ENCODE assay signal across 8 cellular contexts in genomic region chr3:49121244-49121671, GRCh38. TPM values are rescaled to one million over a fixed set of nuclear protein-coding genes. Genes with fewer than 3 reads are reported as not detected.
DNase-seq lines count a peak whose midpoint lies in the region; ATAC-seq and TF ChIP-seq lines count a peak whose summit lies in the region.

No MANE protein-coding gene starts in this region.

- peak overlapping the region; percentile 98 for H3K9ac ChIP-seq in Karpas-422 (ENCODE audit: low read length)
- H3K9ac ChIP-seq in neural cell (ENCODE audit: low read length): peak overlapping the region; percentile 97

- peaks cover 21% of the 10 kb centered on the region for H3K36me3 ChIP-seq in Karpas-422 (ENCODE audit: insufficient read depth, low read length)
- H3K36me3 ChIP-seq in neural cell (ENCODE audit: insufficient read depth, low read length): no peaks in the 10 kb centered on the region

- peak overlapping the region; percentile 93 for H3K4me2 ChIP-seq in Karpas-422 (ENCODE audit: low read depth, low read length, poor library complexity, severe bottlenecking)
- no peak overlapping the region for H3K4me2 ChIP-seq in neural cell (ENCODE audit: low read length)

- TF ChIP-seq CTCF in AG10803 (conservative IDR thresholded peaks at IDR 0.05; ENCODE audit: low read length): no peak
- TF ChIP-seq CTCF in choroid plexus epithelial cell (conservative IDR thresholded peaks at IDR 0.05; ENCODE audit: low read depth, low read length): no peak
- no peak for TF ChIP-seq CTCF in neural cell (IDR thresholded peaks at IDR 0.05; ENCODE audit: poor library complexity, severe bottlenecking)

- TF ChIP-seq RAD21 in neural cell (conservative IDR thresholded peaks at IDR 0.05): no peak

- H3K4me1 ChIP-seq in Karpas-422 (ENCODE audit: low read length): peaks cover 22% of the 10 kb centered on the region

- H3K4me3 ChIP-seq in AG10803 (ENCODE audit: low read length) (peak overlapping the region; percentile 95), Karpas-422 (ENCODE audit: low read length) (peak overlapping the region; percentile 90; the same call in 1 of the 2 replicates), choroid plexus epithelial cell (ENCODE audit: low read depth, low read length) (peak overlapping the region; percentile 98), neural cell (ENCODE audit: low read length) (peak overlapping the region; percentile 100)

- peaks cover 5% of the 10 kb centered on the region; the same call in 1 of the 2 replicates for H4K20me1 ChIP-seq in Karpas-422 (ENCODE audit: insufficient read depth, low read depth, low read length)
- no peaks in the 10 kb centered on the region for H4K20me1 ChIP-seq in neural cell (ENCODE audit: insufficient read depth)

- H3K27me3 ChIP-seq in Karpas-422 (ENCODE audit: low read length) (no peaks in the 10 kb centered on the region), neural cell (ENCODE audit: insufficient read depth, low read depth, low read length) (no peaks in the 10 kb centered on the region)

- TF ChIP-seq EP300 in neural cell (conservative IDR thresholded peaks at IDR 0.05; ENCODE audit: poor library complexity, severe bottlenecking): no peak

- ATAC-seq in GM21717 (IDR thresholded peaks at IDR 0.05; ENCODE audit: unreplicated experiment): no peak
- no peak for ATAC-seq in HG03095 (IDR thresholded peaks at IDR 0.05; ENCODE audit: unreplicated experiment)

- H2AFZ ChIP-seq in Karpas-422 (ENCODE audit: low read length) (0 out of 2 replicates have a peak overlapping the region, but pooled peaks have one; percentile 28), neural cell (ENCODE audit: low read depth, low read length) (peak overlapping the region; percentile 73)

- DNase-seq in AG10803 (ENCODE audit: low read depth) (no peak), Karpas-422 (no peak), choroid plexus epithelial cell (ENCODE audit: low read depth) (no peak), NOMO-1 (lab: John Stamatoyannopoulos, UW; ENCODE audit: unreplicated experiment in 2 of 2) (no peak), medulla oblongata (ENCODE audit: extremely low spot score) (no peak)

- peak overlapping the region; percentile 70 for H3K27ac ChIP-seq in Karpas-422 (ENCODE audit: low read length)
- peak overlapping the region; percentile 92 for H3K27ac ChIP-seq in neural cell (ENCODE audit: low read length)

- H3K79me2 ChIP-seq in Karpas-422 (ENCODE audit: low read length) (peaks cover 24% of the 10 kb centered on the region), neural cell (replicated peaks; ENCODE audit: insufficient read depth, low read length) (peaks cover 15% of the 10 kb centered on the region)

- H3K9me3 ChIP-seq in Karpas-422 (ENCODE audit: low read length) (no peaks in the 10 kb centered on the region), neural cell (ENCODE audit: low read length) (no peaks in the 10 kb centered on the region)

- H3F3A ChIP-seq in neural cell (ENCODE audit: insufficient read depth, low read length, poor library complexity, severe bottlenecking): no peaks in the 10 kb centered on the region

- H3K9me2 ChIP-seq in Karpas-422 (replicated peaks; ENCODE audit: insufficient read depth, low read length): no peaks in the 10 kb centered on the region
- H3K9me2 ChIP-seq in neural cell (ENCODE audit: insufficient read depth, low read length): no peaks in the 10 kb centered on the region

TF ChIP-seq in neural cell, 6 proteins besides CTCF, POLR2A, EP300 and RAD21:
- TF ChIP-seq TAF1 (IDR thresholded peaks at IDR 0.05; ENCODE audit: low read depth): no peak
- TF ChIP-seq EZH2 (IDR thresholded peaks at IDR 0.05; ENCODE audit: borderline replicate concordance, insufficient read depth, low read length, poor library complexity, severe bottlenecking): no peak
- TF ChIP-seq, protein P1, sequence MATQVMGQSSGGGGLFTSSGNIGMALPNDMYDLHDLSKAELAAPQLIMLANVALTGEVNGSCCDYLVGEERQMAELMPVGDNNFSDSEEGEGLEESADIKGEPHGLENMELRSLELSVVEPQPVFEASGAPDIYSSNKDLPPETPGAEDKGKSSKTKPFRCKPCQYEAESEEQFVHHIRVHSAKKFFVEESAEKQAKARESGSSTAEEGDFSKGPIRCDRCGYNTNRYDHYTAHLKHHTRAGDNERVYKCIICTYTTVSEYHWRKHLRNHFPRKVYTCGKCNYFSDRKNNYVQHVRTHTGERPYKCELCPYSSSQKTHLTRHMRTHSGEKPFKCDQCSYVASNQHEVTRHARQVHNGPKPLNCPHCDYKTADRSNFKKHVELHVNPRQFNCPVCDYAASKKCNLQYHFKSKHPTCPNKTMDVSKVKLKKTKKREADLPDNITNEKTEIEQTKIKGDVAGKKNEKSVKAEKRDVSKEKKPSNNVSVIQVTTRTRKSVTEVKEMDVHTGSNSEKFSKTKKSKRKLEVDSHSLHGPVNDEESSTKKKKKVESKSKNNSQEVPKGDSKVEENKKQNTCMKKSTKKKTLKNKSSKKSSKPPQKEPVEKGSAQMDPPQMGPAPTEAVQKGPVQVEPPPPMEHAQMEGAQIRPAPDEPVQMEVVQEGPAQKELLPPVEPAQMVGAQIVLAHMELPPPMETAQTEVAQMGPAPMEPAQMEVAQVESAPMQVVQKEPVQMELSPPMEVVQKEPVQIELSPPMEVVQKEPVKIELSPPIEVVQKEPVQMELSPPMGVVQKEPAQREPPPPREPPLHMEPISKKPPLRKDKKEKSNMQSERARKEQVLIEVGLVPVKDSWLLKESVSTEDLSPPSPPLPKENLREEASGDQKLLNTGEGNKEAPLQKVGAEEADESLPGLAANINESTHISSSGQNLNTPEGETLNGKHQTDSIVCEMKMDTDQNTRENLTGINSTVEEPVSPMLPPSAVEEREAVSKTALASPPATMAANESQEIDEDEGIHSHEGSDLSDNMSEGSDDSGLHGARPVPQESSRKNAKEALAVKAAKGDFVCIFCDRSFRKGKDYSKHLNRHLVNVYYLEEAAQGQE (IDR thresholded peaks at IDR 0.05; ENCODE audit: borderline replicate concordance): no peak
- TF ChIP-seq SMC3 (conservative IDR thresholded peaks at IDR 0.05; ENCODE audit: poor library complexity): no peak
- no peak for TF ChIP-seq MXI1 (conservative IDR thresholded peaks at IDR 0.05; ENCODE audit: poor library complexity, severe bottlenecking)
- no peak for TF ChIP-seq POLR2AphosphoS5 (IDR thresholded peaks at IDR 0.05)

RNA-seq across cellular contexts. Expression of gene USP19, which starts 0.6 kb away (rescaled TPM):
- 31.5 and 111 TPM in 2 replicates for total RNA-seq in Karpas-422 (2014; rRNA removed; shearing (Covaris generic); ENCODE audit: low replicate concordance)
- polyA plus RNA-seq in neural cell: 58.5 and 62.0 TPM in 2 replicates
- polyA minus RNA-seq in neural cell: 64.7 and 67.2 TPM in 2 replicates

RNA-seq across cellular contexts. Expression of gene LAMB2, which starts 11.6 kb away (rescaled TPM):
- 3.8 TPM in 1 of 2 replicates, not detected in the other for total RNA-seq in Karpas-422 (2014; rRNA removed; shearing (Covaris generic); ENCODE audit: low replicate concordance)
- 2.0 and 15.9 TPM in 2 replicates for polyA plus RNA-seq in neural cell
- 1.5 and 4.1 TPM in 2 replicates for polyA minus RNA-seq in neural cell

RNA-seq across cellular contexts. Expression of gene QARS1, which starts 16.7 kb away (rescaled TPM):
- total RNA-seq in Karpas-422 (2014; rRNA removed; shearing (Covaris generic); ENCODE audit: low replicate concordance): 220 and 257 TPM in 2 replicates
- 174 and 212 TPM in 2 replicates for polyA plus RNA-seq in neural cell
- polyA minus RNA-seq in neural cell: 196 and 206 TPM in 2 replicates

RNA-seq across cellular contexts. Expression of gene QRICH1, which starts 27.4 kb away (rescaled TPM):
- 75.4 and 80.0 TPM in 2 replicates for total RNA-seq in Karpas-422 (2014; rRNA removed; shearing (Covaris generic); ENCODE audit: low replicate concordance)
- polyA plus RNA-seq in neural cell: 87.5 and 122 TPM in 2 replicates
- polyA minus RNA-seq in neural cell: 197 and 304 TPM in 2 replicates

RNA-seq across cellular contexts. Expression of gene CCDC71, which starts 44.9 kb away (rescaled TPM):
- total RNA-seq in Karpas-422 (2014; rRNA removed; shearing (Covaris generic); ENCODE audit: low replicate concordance): 18.4 and 22.0 TPM in 2 replicates
- polyA plus RNA-seq in neural cell: 14.8 and 25.7 TPM in 2 replicates
- 37.2 and 38.5 TPM in 2 replicates for polyA minus RNA-seq in neural cell
